8 cellular contexts compared by ENCODE assay signal in the genomic region with DNA sequence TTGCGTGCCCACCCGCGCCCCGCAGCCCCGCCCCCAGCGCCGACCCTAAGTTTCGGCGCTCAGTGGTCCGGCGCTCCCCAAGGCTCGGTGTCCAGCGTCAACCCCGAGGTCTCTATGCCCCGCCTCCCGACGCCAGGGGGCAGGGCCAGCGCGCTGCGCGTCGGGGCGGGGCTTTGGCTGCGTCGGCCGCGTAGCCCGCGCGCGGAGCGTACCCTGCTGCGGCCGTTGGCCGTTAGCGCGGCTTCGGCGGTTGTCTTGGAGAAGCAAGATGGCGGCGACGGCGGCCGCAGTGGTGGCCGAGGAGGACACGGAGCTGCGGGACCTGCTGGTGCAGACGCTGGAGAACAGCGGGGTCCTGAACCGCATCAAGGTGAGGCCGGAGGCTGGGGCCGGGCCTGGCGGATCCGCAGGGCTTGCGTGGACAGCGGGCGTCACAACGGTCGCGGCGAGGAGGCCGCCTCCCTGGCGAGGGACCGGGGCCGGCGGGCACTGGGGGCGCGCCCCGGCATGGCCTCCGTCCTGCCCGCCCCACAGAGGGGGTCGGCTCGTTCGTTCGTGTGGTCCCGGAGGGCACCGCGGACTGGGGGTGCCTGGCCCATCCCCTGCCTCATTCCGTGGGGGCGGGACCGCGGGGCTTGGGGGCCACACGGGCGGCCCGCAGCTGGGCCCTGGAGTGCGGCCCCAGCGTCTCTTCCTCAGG. TPM values are rescaled to one million over a fixed set of nuclear protein-coding genes. Genes with fewer than 3 reads are reported as not detected.
DNase-seq lines count a peak whose midpoint lies in the region; FAIRE-seq and TF ChIP-seq lines count a peak whose summit lies in the region.

A gene with protein sequence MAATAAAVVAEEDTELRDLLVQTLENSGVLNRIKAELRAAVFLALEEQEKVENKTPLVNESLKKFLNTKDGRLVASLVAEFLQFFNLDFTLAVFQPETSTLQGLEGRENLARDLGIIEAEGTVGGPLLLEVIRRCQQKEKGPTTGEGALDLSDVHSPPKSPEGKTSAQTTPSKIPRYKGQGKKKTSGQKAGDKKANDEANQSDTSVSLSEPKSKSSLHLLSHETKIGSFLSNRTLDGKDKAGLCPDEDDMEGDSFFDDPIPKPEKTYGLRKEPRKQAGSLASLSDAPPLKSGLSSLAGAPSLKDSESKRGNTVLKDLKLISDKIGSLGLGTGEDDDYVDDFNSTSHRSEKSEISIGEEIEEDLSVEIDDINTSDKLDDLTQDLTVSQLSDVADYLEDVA (plus strand): TSS at position 253 of the 700 bp plus-strand sequence. CDS start 16 bp downstream, at position 269.

- H3K9me3 Mint-ChIP-seq in nephron progenitor cell = peaks cover 21% of the 10 kb centered on the region
- H3K9me3 Mint-ChIP-seq in stimulated activated naive CD8-positive, alpha-beta T cell treated with anti-CD3 and anti-CD28 coated beads, Interleukin-15, Interleukin-2, amounts not matched to agents 100 ng/mL and 50 ng/mL, for 24 hours = no peaks in the 10 kb centered on the region

- H3K9ac ChIP-seq in Loucy (ENCODE audit: low read depth, low read length, poor library complexity, severe bottlenecking) = peak within 1 kb of the TSS; percentile 94

- H3K79me2 ChIP-seq in Loucy (ENCODE audit: insufficient read depth, low read length) = peaks cover 94% of the 10 kb centered on the region

- peak within 1 kb of the TSS; percentile 96 for H3K4me3 Mint-ChIP-seq in nephron progenitor cell
- peak within 1 kb of the TSS; percentile 90 for H3K4me3 Mint-ChIP-seq in stimulated activated naive CD8-positive, alpha-beta T cell treated with anti-CD3 and anti-CD28 coated beads, Interleukin-15, Interleukin-2, amounts not matched to agents 100 ng/mL and 50 ng/mL, for 24 hours

- peaks cover 50% of the 10 kb centered on the region for H3K4me1 ChIP-seq in Loucy (ENCODE audit: insufficient read depth, low read length, poor library complexity, severe bottlenecking)

- peak within 1 kb of the TSS; percentile 78 for H2AFZ ChIP-seq in Loucy (ENCODE audit: low read length)

- H3K27ac Mint-ChIP-seq in nephron progenitor cell = peak within 1 kb of the TSS; percentile 84
- peak within 1 kb of the TSS; percentile 87 for H3K27ac Mint-ChIP-seq in stimulated activated naive CD8-positive, alpha-beta T cell treated with anti-CD3 and anti-CD28 coated beads, Interleukin-15, Interleukin-2, amounts not matched to agents 100 ng/mL and 50 ng/mL, for 24 hours

- no peaks in the 10 kb centered on the region; the same call in 1 of the 2 replicates for H3K36me3 ChIP-seq in Loucy (ENCODE audit: insufficient read depth, low read length)

- peak within 1 kb of the TSS; percentile 97 for H3K4me3 ChIP-seq in Loucy (ENCODE audit: low read length, poor library complexity, severe bottlenecking)

- peaks cover 47% of the 10 kb centered on the region for H3K36me3 Mint-ChIP-seq in nephron progenitor cell (ENCODE audit: low read depth)
- peaks cover 49% of the 10 kb centered on the region for H3K36me3 Mint-ChIP-seq in stimulated activated naive CD8-positive, alpha-beta T cell treated with anti-CD3 and anti-CD28 coated beads, Interleukin-15, Interleukin-2, amounts not matched to agents 100 ng/mL and 50 ng/mL, for 24 hours (ENCODE audit: low read depth)

- no peaks in the 10 kb centered on the region for H3F3A ChIP-seq in Loucy (ENCODE audit: low read depth)

- no peaks in the 10 kb centered on the region for H3K27me3 ChIP-seq in Loucy (ENCODE audit: insufficient read depth, low read length, poor library complexity, severe bottlenecking)

- TF ChIP-seq POLR2A in H54 (IDR thresholded peaks at IDR 0.05; ENCODE audit: low read depth, low read length) (peak; percentile 98), Raji (IDR thresholded peaks at IDR 0.05; ENCODE audit: insufficient read depth, low read depth, low read length) (peak; percentile 89)

- no peak for FAIRE-seq in H54 (lab: Jason Lieb, UNC)

- no peaks in the 10 kb centered on the region for H3K9me2 ChIP-seq in Loucy (replicated peaks; ENCODE audit: low read depth, low read length)

- peaks cover 33% of the 10 kb centered on the region for H3K4me1 Mint-ChIP-seq in nephron progenitor cell
- H3K4me1 Mint-ChIP-seq in stimulated activated naive CD8-positive, alpha-beta T cell treated with anti-CD3 and anti-CD28 coated beads, Interleukin-15, Interleukin-2, amounts not matched to agents 100 ng/mL and 50 ng/mL, for 24 hours (ENCODE audit: low read depth) = peaks cover 28% of the 10 kb centered on the region

- DNase-seq in Daoy (ENCODE audit: low read depth) = peak; percentile 92
- DNase-seq in H54 (ENCODE audit: insufficient read length, low spot score) = peak; percentile 79
- DNase-seq in activated effector memory CD4-positive, alpha-beta T cell treated with Interleukin-2 at 50 U/mL for 16 hours = peak; percentile 85
- DNase-seq in fibroblast of the conjunctiva (ENCODE audit: low read depth) = peak; percentile 92
- peak; percentile 98 for DNase-seq in nephron progenitor cell

- H3K4me2 ChIP-seq in Loucy (ENCODE audit: low read depth, low read length, poor library complexity, severe bottlenecking) = peak within 1 kb of the TSS; percentile 98

- no peaks in the 10 kb centered on the region for H3K27me3 Mint-ChIP-seq in nephron progenitor cell (ENCODE audit: low read depth, poor library complexity)
- H3K27me3 Mint-ChIP-seq in stimulated activated naive CD8-positive, alpha-beta T cell treated with anti-CD3 and anti-CD28 coated beads, Interleukin-15, Interleukin-2, amounts not matched to agents 100 ng/mL and 50 ng/mL, for 24 hours = no peaks in the 10 kb centered on the region

- TF ChIP-seq CTCF in Loucy (conservative IDR thresholded peaks at IDR 0.05; ENCODE audit: low read length) (no peak), nephron progenitor cell (IDR thresholded peaks at IDR 0.05) (no peak)

- peaks cover 52% of the 10 kb centered on the region for H4K20me1 ChIP-seq in Loucy (ENCODE audit: insufficient read depth, low read length, poor library complexity, severe bottlenecking)

- no peaks in the 10 kb centered on the region for H3K9me3 ChIP-seq in Loucy (ENCODE audit: insufficient read depth, low read depth, low read length)

RNA-seq across cellular contexts. Expression of the gene that starts here (rescaled TPM):
- total RNA-seq in Daoy (2014; rRNA removed; shearing (Covaris generic)) = 38.9 and 40.9 TPM in 2 replicates

Comparison
In these comparisons a context has a peak if more than half of its experiments do, and no peak if none do; other contexts are left out.
1. Peak in every context shown above with its lines: DNase-seq and H3K4me3 ChIP-seq.